2 cellular contexts compared by ENCODE assay signal in genomic region chr16:72084445-72084844, GRCh38.
TF ChIP-seq lines count a peak whose summit lies in the region.

No MANE protein-coding gene starts in this region.

TF ChIP-seq in HCT116, 20 proteins besides CTCF, POLR2A, EP300 and RAD21:
- TF ChIP-seq CBX3 (IDR thresholded peaks at IDR 0.05; ENCODE audit: low read depth) = 0 out of 2 replicates have a peak, but pooled peaks have one; percentile 47
- TF ChIP-seq SRF (IDR thresholded peaks at IDR 0.05; ENCODE audit: low read depth) = no peak
- TF ChIP-seq SP1 (IDR thresholded peaks at IDR 0.05; ENCODE audit: low read depth) = no peak

TF ChIP-seq in GM12878, 131 proteins besides CTCF, POLR2A, EP300 and RAD21:
- TF ChIP-seq CBX5 (IDR thresholded peaks at IDR 0.05; ENCODE audit: low read depth) (0 out of 2 replicates have a peak, but pooled peaks have one; percentile 60), ZNF592 (IDR thresholded peaks at IDR 0.05) (no peak)
